21 cellular contexts compared by ENCODE assay signal in genomic region chr3:167116120-167116922, GRCh38.
DNase-seq lines count a peak whose midpoint lies in the region; ATAC-seq and TF ChIP-seq lines count a peak whose summit lies in the region.
"Had no signal": no experiment of that assay in that cellular context is flagged by ENCODE, and none has a peak within 500 bp of the region (broad histone marks: within the 10 kb centered on the region; RNA-seq: fewer than 3 reads in every experiment).

No MANE protein-coding gene starts in this region.

- peak; percentile 13 for DNase-seq in left ventricle myocardium inferior
- DNase-seq in left cardiac atrium: no peak
- peak; percentile 36 for DNase-seq in RWPE2 (ENCODE audit: low spot score)
- DNase-seq in omental fat pad (ENCODE audit: low spot score): no peak
- DNase-seq in upper lobe of left lung: peak in 1 of 2 donors; percentile 68
- DNase-seq in epidermal melanocyte (ENCODE audit: insufficient read length, low spot score): no peak
- DNase-seq in esophagus muscularis mucosa (ENCODE audit: extremely low spot score): no peak
- DNase-seq: CD8-positive, alpha-beta T cell; HFFc6; IMR-90; NCI-H1417; NCI-H187; NCI-H2107; NCI-H510A; NCI-H748 treated with DMSO at 0.1 percent for 48 hours; NK-92 treated with Interleukin-12 subunit alpha and Interleukin-12 subunit beta, amount 100 ng/mL, for 24 hours; SHP77 had no signal

- ATAC-seq in left cardiac atrium (no peak), RWPE2 (ENCODE audit: low read depth) (no peak), omental fat pad (ENCODE audit: low FRiP score) (peak; percentile 39), upper lobe of left lung (ENCODE audit: low FRiP score in 2 of 2) (peak; percentile 23 to 74), GM21526 (IDR thresholded peaks at IDR 0.05; ENCODE audit: low FRiP score, unreplicated experiment) (no peak)
- ATAC-seq: CD8-positive, alpha-beta T cell had no signal

- no peaks in the 10 kb centered on the region for H3K4me1 ChIP-seq in left ventricle myocardium inferior
- no peaks in the 10 kb centered on the region for H3K4me1 ChIP-seq in RWPE2 (ENCODE audit: insufficient read depth, poor library complexity, severe bottlenecking)
- no peaks in the 10 kb centered on the region for H3K4me1 ChIP-seq in upper lobe of left lung
- H3K4me1 ChIP-seq in esophagus muscularis mucosa: peaks cover 0 to 15% (median 6%) of the 10 kb centered on the region in 4 donors
- H3K4me1 ChIP-seq: Peyer's patch had no signal

- WGBS in upper lobe of left lung, 2 donors: 93 to 94% methylated on average over 7 to 31 of the region's 32 CpGs
- 96% methylated on average over 13 of the region's 32 CpGs for WGBS in esophagus muscularis mucosa

- H3K4me3 ChIP-seq in left ventricle myocardium inferior (no peak overlapping the region), RWPE2 (ENCODE audit: severe bottlenecking) (no peak overlapping the region), upper lobe of left lung (no peak overlapping the region), esophagus muscularis mucosa (no peak overlapping the region)
- H3K4me3 ChIP-seq: BLaER1, Peyer's patch had no signal

- no peak for TF ChIP-seq CTCF in left ventricle myocardium inferior (IDR thresholded peaks at IDR 0.05; ENCODE audit: borderline replicate concordance)
- TF ChIP-seq CTCF in RWPE2 (IDR thresholded peaks at IDR 0.05; ENCODE audit: poor library complexity, severe bottlenecking): no peak
- TF ChIP-seq CTCF in omental fat pad (IDR thresholded peaks at IDR 0.05): no peak
- TF ChIP-seq CTCF in upper lobe of left lung (IDR thresholded peaks at IDR 0.05): no peak
- TF ChIP-seq CTCF in esophagus muscularis mucosa (IDR thresholded peaks at IDR 0.05): no peak

- intact Hi-C loops in left ventricle myocardium inferior (cut with micrococcal nuclease): no loop called here
- intact Hi-C loops in left cardiac atrium (cut with DNase I): no loop called here
- intact Hi-C loops in esophagus muscularis mucosa (cut with DNase I): no loop called here

- no peaks in the 10 kb centered on the region for H3K36me3 ChIP-seq in left ventricle myocardium inferior
- no peaks in the 10 kb centered on the region for H3K36me3 ChIP-seq in RWPE2 (ENCODE audit: low read depth)
- no peaks in the 10 kb centered on the region for H3K36me3 ChIP-seq in upper lobe of left lung
- no peaks in the 10 kb centered on the region for H3K36me3 ChIP-seq in esophagus muscularis mucosa
- H3K36me3 ChIP-seq: BLaER1, Peyer's patch had no signal

- TF ChIP-seq EP300 in upper lobe of left lung (IDR thresholded peaks at IDR 0.05) (no peak), esophagus muscularis mucosa (IDR thresholded peaks at IDR 0.05) (no peak)

- TF ChIP-seq POLR2A in upper lobe of left lung (IDR thresholded peaks at IDR 0.05) (no peak), esophagus muscularis mucosa (IDR thresholded peaks at IDR 0.05; ENCODE audit: low read depth) (no peak)

- H3K9me3 ChIP-seq in left ventricle myocardium inferior (replicated peaks) (no peaks in the 10 kb centered on the region), RWPE2 (ENCODE audit: severe bottlenecking) (no peaks in the 10 kb centered on the region), upper lobe of left lung (peaks cover 0 to 7% (median 0%) of the 10 kb centered on the region in 4 donors), esophagus muscularis mucosa (no peaks in the 10 kb centered on the region)
- H3K9me3 ChIP-seq: Peyer's patch had no signal

- H3K27me3 ChIP-seq in left ventricle myocardium inferior (ENCODE audit: low read depth): no peaks in the 10 kb centered on the region
- no peaks in the 10 kb centered on the region for H3K27me3 ChIP-seq in RWPE2 (ENCODE audit: insufficient read depth, poor library complexity, severe bottlenecking)
- no peaks in the 10 kb centered on the region for H3K27me3 ChIP-seq in upper lobe of left lung
- H3K27me3 ChIP-seq in esophagus muscularis mucosa: no peaks in the 10 kb centered on the region
- H3K27me3 ChIP-seq: BLaER1, Peyer's patch had no signal

- no peak overlapping the region for H3K27ac ChIP-seq in left ventricle myocardium inferior (replicated peaks)
- no peak overlapping the region for H3K27ac ChIP-seq in RWPE2 (ENCODE audit: poor library complexity, severe bottlenecking)
- no peak overlapping the region for H3K27ac ChIP-seq in upper lobe of left lung
- no peak overlapping the region for H3K27ac ChIP-seq in esophagus muscularis mucosa (replicated peaks in 1 of 4)
- H3K27ac ChIP-seq: BLaER1, HL-60, Peyer's patch had no signal

Comparison
In these comparisons a context has a peak if more than half of its experiments do, and no peak if none do; other contexts are left out.
1. DNase-seq: peak in left ventricle myocardium inferior (single experiment) and RWPE2 (single experiment); none in left cardiac atrium (single experiment), omental fat pad (single experiment), epidermal melanocyte (single experiment) and esophagus muscularis mucosa (single experiment).
2. ATAC-seq: peak in omental fat pad (single experiment) and upper lobe of left lung (2 of 2); none in left cardiac atrium (0 of 2), RWPE2 (single experiment) and GM21526 (single experiment).